In genomic region chr1:8822383-8823294, GRCh38 we compare ENCODE assay signal across 1 cellular context.
TF ChIP-seq lines count a peak whose summit lies in the region.

No MANE protein-coding gene starts in this region.

TF ChIP-seq in HepG2, 621 proteins besides CTCF, POLR2A, EP300 and RAD21 (continued from another document):
- TF ChIP-seq, protein P1, sequence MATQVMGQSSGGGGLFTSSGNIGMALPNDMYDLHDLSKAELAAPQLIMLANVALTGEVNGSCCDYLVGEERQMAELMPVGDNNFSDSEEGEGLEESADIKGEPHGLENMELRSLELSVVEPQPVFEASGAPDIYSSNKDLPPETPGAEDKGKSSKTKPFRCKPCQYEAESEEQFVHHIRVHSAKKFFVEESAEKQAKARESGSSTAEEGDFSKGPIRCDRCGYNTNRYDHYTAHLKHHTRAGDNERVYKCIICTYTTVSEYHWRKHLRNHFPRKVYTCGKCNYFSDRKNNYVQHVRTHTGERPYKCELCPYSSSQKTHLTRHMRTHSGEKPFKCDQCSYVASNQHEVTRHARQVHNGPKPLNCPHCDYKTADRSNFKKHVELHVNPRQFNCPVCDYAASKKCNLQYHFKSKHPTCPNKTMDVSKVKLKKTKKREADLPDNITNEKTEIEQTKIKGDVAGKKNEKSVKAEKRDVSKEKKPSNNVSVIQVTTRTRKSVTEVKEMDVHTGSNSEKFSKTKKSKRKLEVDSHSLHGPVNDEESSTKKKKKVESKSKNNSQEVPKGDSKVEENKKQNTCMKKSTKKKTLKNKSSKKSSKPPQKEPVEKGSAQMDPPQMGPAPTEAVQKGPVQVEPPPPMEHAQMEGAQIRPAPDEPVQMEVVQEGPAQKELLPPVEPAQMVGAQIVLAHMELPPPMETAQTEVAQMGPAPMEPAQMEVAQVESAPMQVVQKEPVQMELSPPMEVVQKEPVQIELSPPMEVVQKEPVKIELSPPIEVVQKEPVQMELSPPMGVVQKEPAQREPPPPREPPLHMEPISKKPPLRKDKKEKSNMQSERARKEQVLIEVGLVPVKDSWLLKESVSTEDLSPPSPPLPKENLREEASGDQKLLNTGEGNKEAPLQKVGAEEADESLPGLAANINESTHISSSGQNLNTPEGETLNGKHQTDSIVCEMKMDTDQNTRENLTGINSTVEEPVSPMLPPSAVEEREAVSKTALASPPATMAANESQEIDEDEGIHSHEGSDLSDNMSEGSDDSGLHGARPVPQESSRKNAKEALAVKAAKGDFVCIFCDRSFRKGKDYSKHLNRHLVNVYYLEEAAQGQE (IDR thresholded peaks at IDR 0.05; ENCODE audit: borderline replicate concordance in 1 of 2, low read depth in 1 of 2, low read length in 2 of 2): no peak
- TF ChIP-seq GABPA (IDR thresholded peaks at IDR 0.05; ENCODE audit: low read depth, low read length) (no peak), GABPA (CRISPR knock-in tag; IDR thresholded peaks at IDR 0.05; ENCODE audit: low read depth) (peak; percentile 58; the same call in 1 of the 2 replicates), ZNF749 (CRISPR knock-in tag; IDR thresholded peaks at IDR 0.05; ENCODE audit: borderline replicate concordance) (no peak), ZNF260 (CRISPR knock-in tag; IDR thresholded peaks at IDR 0.05; ENCODE audit: borderline replicate concordance, low read depth) (no peak), ZNF441 (CRISPR knock-in tag; IDR thresholded peaks at IDR 0.05; ENCODE audit: borderline replicate concordance) (peak; percentile 79), RFX1 (IDR thresholded peaks at IDR 0.05) (no peak), ZNF263 (CRISPR knock-in tag; IDR thresholded peaks at IDR 0.05) (0 out of 2 replicates have a peak, but pooled peaks have one; percentile 19), HMGXB3 (CRISPR knock-in tag; IDR thresholded peaks at IDR 0.05; ENCODE audit: borderline replicate concordance) (peak; percentile 55; the same call in 1 of the 2 replicates), MEIS1 (CRISPR knock-in tag; IDR thresholded peaks at IDR 0.05; ENCODE audit: borderline replicate concordance) (no peak), TEAD3 (CRISPR knock-in tag; optimal IDR thresholded peaks at IDR 0.05; ENCODE audit: borderline replicate concordance) (peak; percentile 44), SALL1 (CRISPR knock-in tag; IDR thresholded peaks at IDR 0.05) (no peak), KDM5B (CRISPR knock-in tag; IDR thresholded peaks at IDR 0.05; ENCODE audit: borderline replicate concordance) (no peak), KLF12 (CRISPR knock-in tag; IDR thresholded peaks at IDR 0.05; ENCODE audit: borderline replicate concordance) (no peak), ELF1 (CRISPR knock-in tag; IDR thresholded peaks at IDR 0.05) (peak; percentile 70), RXRB (CRISPR knock-in tag; IDR thresholded peaks at IDR 0.05; ENCODE audit: borderline replicate concordance) (peak; percentile 23; the same call in 1 of the 2 replicates), TAF1 (CRISPR knock-in tag; IDR thresholded peaks at IDR 0.05) (peak; percentile 40; the same call in 1 of the 2 replicates), FOXP1 (IDR thresholded peaks at IDR 0.05) (no peak), FOXP1 (CRISPR knock-in tag; IDR thresholded peaks at IDR 0.05) (no peak), POLR2AphosphoS5 (IDR thresholded peaks at IDR 0.05; ENCODE audit: low read depth, low read length) (peak; percentile 49; the same call in 1 of the 2 replicates), DMAP1 (CRISPR knock-in tag; IDR thresholded peaks at IDR 0.05) (no peak), MATR3 (CRISPR knock-in tag; IDR thresholded peaks at IDR 0.05) (no peak), TARDBP (CRISPR knock-in tag; IDR thresholded peaks at IDR 0.05) (0 out of 2 replicates have a peak, but pooled peaks have one; percentile 35)
- TF ChIP-seq, protein P2, sequence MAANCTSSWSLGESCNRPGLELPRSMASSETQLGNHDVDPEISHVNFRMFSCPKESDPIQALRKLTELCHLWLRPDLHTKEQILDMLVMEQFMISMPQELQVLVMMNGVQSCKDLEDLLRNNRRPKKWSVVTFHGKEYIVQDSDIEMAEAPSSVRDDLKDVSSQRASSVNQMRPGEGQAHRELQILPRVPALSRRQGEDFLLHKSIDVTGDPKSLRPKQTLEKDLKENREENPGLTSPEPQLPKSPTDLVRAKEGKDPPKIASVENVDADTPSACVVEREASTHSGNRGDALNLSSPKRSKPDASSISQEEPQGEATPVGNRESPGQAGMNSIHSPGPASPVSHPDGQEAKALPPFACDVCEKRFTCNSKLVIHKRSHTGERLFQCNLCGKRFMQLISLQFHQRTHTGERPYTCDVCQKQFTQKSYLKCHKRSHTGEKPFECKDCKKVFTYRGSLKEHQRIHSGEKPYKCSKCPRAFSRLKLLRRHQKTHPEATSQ (CRISPR knock-in tag; IDR thresholded peaks at IDR 0.05; ENCODE audit: borderline replicate concordance): no peak
TF ChIP-seq in HepG2: peak in this region for 41.
